In the genomic region with DNA sequence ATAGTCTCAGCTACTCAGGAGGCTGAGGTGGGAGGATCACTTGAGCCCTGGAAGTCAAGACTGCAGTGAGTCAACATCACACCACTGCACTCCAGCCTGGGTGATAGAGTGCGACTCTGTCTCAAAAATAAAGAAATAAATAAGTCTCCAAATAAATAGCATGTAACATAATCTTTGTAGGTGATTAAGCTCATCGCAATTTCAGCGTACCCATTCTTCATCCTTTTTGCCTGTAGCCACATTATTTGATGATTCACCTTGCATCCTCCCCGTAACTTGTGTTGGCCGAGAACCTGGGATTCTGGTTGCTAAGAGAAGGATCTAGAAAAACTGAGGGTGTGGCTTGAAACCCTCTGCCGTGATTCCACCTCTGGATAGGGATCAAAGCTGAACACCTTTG, we compare ENCODE assay signal across 20 cellular contexts.
"Had no signal": no experiment of that assay in that cellular context is flagged by ENCODE, and none has a peak within 500 bp of the region (broad histone marks: within the 10 kb centered on the region; RNA-seq: fewer than 3 reads in every experiment).

No MANE protein-coding gene starts in this region.

- H3K27me3 ChIP-seq: brain microvascular endothelial cell, heart right ventricle, transverse colon, vagina had no signal

- H3K36me3 ChIP-seq: brain microvascular endothelial cell, heart right ventricle, transverse colon, vagina had no signal

- H3K4me1 Mint-ChIP-seq: activated naive CD8-positive, alpha-beta T cell treated with anti-CD3 and anti-CD28 coated beads, Interleukin-2, amount 10 ng/mL, durations not matched to agents 7 days and 5 days; activated T-helper 17 cell treated with anti-CD3 and anti-CD28 coated beads, Interleukin-2, amount 50 U/mL, for 72 hours; memory B cell; T-helper 17 cell had no signal

- H3K9me3 ChIP-seq: heart right ventricle, transverse colon, vagina had no signal

- H3K27ac ChIP-seq: brain microvascular endothelial cell, coronary artery, heart right ventricle, transverse colon, vagina had no signal

- H3K27ac Mint-ChIP-seq: activated naive CD8-positive, alpha-beta T cell treated with anti-CD3 and anti-CD28 coated beads, Interleukin-2, amount 10 ng/mL, durations not matched to agents 7 days and 5 days; activated T-helper 17 cell treated with anti-CD3 and anti-CD28 coated beads, Interleukin-2, amount 50 U/mL, for 72 hours; memory B cell; T-helper 17 cell had no signal

- H3K9me3 Mint-ChIP-seq: activated naive CD8-positive, alpha-beta T cell treated with anti-CD3 and anti-CD28 coated beads, Interleukin-2, amount 10 ng/mL, durations not matched to agents 7 days and 5 days; activated T-helper 17 cell treated with anti-CD3 and anti-CD28 coated beads, Interleukin-2, amount 50 U/mL, for 72 hours had no signal

- H3K4me1 ChIP-seq: transverse colon, vagina had no signal

- DNase-seq: activated CD4-positive, alpha-beta T cell treated with anti-CD3 and anti-CD28 coated beads, Interleukin-2, amount 50 U/mL, for 4 hours; activated naive CD4-positive, alpha-beta T cell treated with Interleukin-2 at 50 U/mL for 16 hours; activated naive CD8-positive, alpha-beta T cell treated with anti-CD3 and anti-CD28 coated beads, Interleukin-2, amount 10 ng/mL, durations not matched to agents 7 days and 5 days; amygdala; brain microvascular endothelial cell; heart right ventricle; kidney glomerular epithelial cell; left ventricle myocardium superior; occipital lobe; retina; stimulated activated CD4-positive, alpha-beta T cell treated with anti-CD3 and anti-CD28 coated beads, Interleukin-12 subunit alpha, Interleukin-12 subunit beta, amount 100 ng/mL, for 4 hours; stimulated activated CD4-positive, alpha-beta T cell treated with anti-CD3 and anti-CD28 coated beads, Interleukin-1b, Interleukin-23, amount 100 ng/mL, for 48 hours; stimulated activated naive CD4-positive, alpha-beta T cell treated with Interleukin-2 at 50 U/mL for 16 hours; substantia nigra; T-helper 17 cell; transverse colon had no signal

- H3K4me3 Mint-ChIP-seq: activated naive CD8-positive, alpha-beta T cell treated with anti-CD3 and anti-CD28 coated beads, Interleukin-2, amount 10 ng/mL, durations not matched to agents 7 days and 5 days; activated T-helper 17 cell treated with anti-CD3 and anti-CD28 coated beads, Interleukin-2, amount 50 U/mL, for 72 hours; memory B cell; T-helper 17 cell had no signal

- H3K36me3 Mint-ChIP-seq: activated naive CD8-positive, alpha-beta T cell treated with anti-CD3 and anti-CD28 coated beads, Interleukin-2, amount 10 ng/mL, durations not matched to agents 7 days and 5 days; memory B cell had no signal

- ATAC-seq: activated T-helper 17 cell treated with anti-CD3 and anti-CD28 coated beads, Interleukin-2, amount 50 U/mL, for 72 hours; heart right ventricle; left ventricle myocardium superior; T-helper 17 cell had no signal

- H3K4me3 ChIP-seq: coronary artery, heart right ventricle, transverse colon, vagina had no signal
